In the genomic region with DNA sequence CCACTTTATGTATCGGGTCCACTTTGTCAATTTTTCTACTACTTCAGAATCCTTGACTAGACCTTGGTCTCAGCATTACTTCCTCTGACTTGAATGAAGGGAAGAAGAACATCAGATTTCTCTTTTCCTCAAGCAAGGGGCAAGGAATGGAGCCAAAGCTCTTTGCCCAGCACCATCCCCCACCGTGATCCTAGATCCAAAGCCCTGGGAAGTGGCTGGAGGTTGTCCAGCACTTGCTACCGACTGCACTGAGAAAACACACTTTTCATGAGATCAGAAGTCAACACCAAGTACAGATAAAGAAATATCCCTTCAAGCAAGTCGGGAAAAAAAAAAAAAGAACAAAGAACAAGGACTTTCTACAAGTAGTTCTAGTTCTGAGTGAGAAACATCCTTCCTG, we compare ENCODE assay signal across 19 cellular contexts.
DNase-seq lines count a peak whose midpoint lies in the region; ATAC-seq and TF ChIP-seq lines count a peak whose summit lies in the region.
"Had no signal": no experiment of that assay in that cellular context is flagged by ENCODE, and none has a peak within 500 bp of the region (broad histone marks: within the 10 kb centered on the region; RNA-seq: fewer than 3 reads in every experiment).

No MANE protein-coding gene starts in this region.

- H3K27ac Mint-ChIP-seq in endodermal cell, result peak overlapping the region; percentile 79
- H3K27ac Mint-ChIP-seq: activated naive CD4-positive, alpha-beta T cell treated with anti-CD3 and anti-CD28 coated beads, Interleukin-2, amount 10 ng/mL, durations not matched to agents 7 days and 5 days had no signal

- no peaks in the 10 kb centered on the region for H3K27me3 Mint-ChIP-seq in endodermal cell (ENCODE audit: insufficient read depth)

- H3K9me3 Mint-ChIP-seq in endodermal cell, result no peaks in the 10 kb centered on the region
- H3K9me3 Mint-ChIP-seq: activated naive CD4-positive, alpha-beta T cell treated with anti-CD3 and anti-CD28 coated beads, Interleukin-2, amount 10 ng/mL, durations not matched to agents 7 days and 5 days had no signal

- intact Hi-C loops in lower lobe of right lung (cut with DNase I), result no loop called here
- intact Hi-C loops in stomach (cut with DNase I; ENCODE audit: low total_unique reads), result no loop called here

- TF ChIP-seq EP300 in stomach (IDR thresholded peaks at IDR 0.05), result no peak

- H3K4me1 Mint-ChIP-seq in endodermal cell, result peaks cover 1% of the 10 kb centered on the region

- TF ChIP-seq CTCF in Peyer's patch (IDR thresholded peaks at IDR 0.05), result no peak
- no peak for TF ChIP-seq CTCF in endodermal cell (conservative IDR thresholded peaks at IDR 0.05)
- TF ChIP-seq CTCF in lower lobe of right lung (IDR thresholded peaks at IDR 0.05), result no peak
- TF ChIP-seq CTCF in stomach (IDR thresholded peaks at IDR 0.05), result no peak

- TF ChIP-seq POLR2A in Peyer's patch (IDR thresholded peaks at IDR 0.05), result no peak
- no peak for TF ChIP-seq POLR2A in stomach (IDR thresholded peaks at IDR 0.05)

- peak; percentile 33 to 52 for ATAC-seq in lower lobe of right lung
- no peak for ATAC-seq in GM18502 (IDR thresholded peaks at IDR 0.05; ENCODE audit: poor library complexity, unreplicated experiment)
- ATAC-seq: left colon had no signal

- H3K27me3 ChIP-seq in Peyer's patch (no peaks in the 10 kb centered on the region), endodermal cell (ENCODE audit: control insufficient read depth, insufficient read depth, low read length, poor library complexity, severe bottlenecking) (no peaks in the 10 kb centered on the region), lower lobe of right lung (ENCODE audit: low read depth) (no peaks in the 10 kb centered on the region), stomach (no peaks in the 10 kb centered on the region)
- H3K27me3 ChIP-seq: BE2C, neutrophil had no signal

- H3K4me1 ChIP-seq in Peyer's patch (peaks cover 0 to 8% (median under 1%) of the 10 kb centered on the region in 4 donors), endodermal cell (ENCODE audit: control insufficient read depth, insufficient read depth, low read length) (no peaks in the 10 kb centered on the region), lower lobe of right lung (peaks cover 61% of the 10 kb centered on the region), stomach (peaks cover 11 to 60% (median 41%) of the 10 kb centered on the region in 4 donors)
- H3K4me1 ChIP-seq: BE2C had no signal

- peaks cover 68% of the 10 kb centered on the region for H3K36me3 Mint-ChIP-seq in endodermal cell (ENCODE audit: low read depth)
- H3K36me3 Mint-ChIP-seq: activated naive CD4-positive, alpha-beta T cell treated with anti-CD3 and anti-CD28 coated beads, Interleukin-2, amount 10 ng/mL, durations not matched to agents 7 days and 5 days had no signal

- peak overlapping the region; percentile 39 to 64 (median 44) for H3K27ac ChIP-seq in Peyer's patch
- no peak overlapping the region for H3K27ac ChIP-seq in endodermal cell (ENCODE audit: low read depth, low read length)
- H3K27ac ChIP-seq in lower lobe of right lung, result peak overlapping the region; percentile 70
- peak overlapping the region; percentile 42 to 76 (median 69) for H3K27ac ChIP-seq in stomach
- H3K27ac ChIP-seq: neutrophil had no signal

- no peak overlapping the region for H3K9ac ChIP-seq in endodermal cell (ENCODE audit: extremely low read depth, low read length, poor library complexity, severe bottlenecking)

- WGBS in endodermal cell (ENCODE audit: insufficient coverage in 1 of 2, insufficient read length in 1 of 2), 2 experiments, result 89 to 100% methylated on average over 2 to 4 of the region's 4 CpGs
- WGBS in stomach, 5 donors, result 22 to 33% (median 30%) methylated on average over 4 of the region's 4 CpGs

- H3K9me3 ChIP-seq in Peyer's patch (no peaks in the 10 kb centered on the region), endodermal cell (ENCODE audit: control insufficient read depth, low read length) (no peaks in the 10 kb centered on the region), lower lobe of right lung (no peaks in the 10 kb centered on the region), stomach (no peaks in the 10 kb centered on the region)
- H3K9me3 ChIP-seq: neutrophil had no signal

- no peak overlapping the region for H3K4me3 ChIP-seq in Peyer's patch
- no peak overlapping the region for H3K4me3 ChIP-seq in endodermal cell (ENCODE audit: low read length)
- H3K4me3 ChIP-seq in lower lobe of right lung, result no peak overlapping the region
- H3K4me3 ChIP-seq in stomach, result no peak overlapping the region

- DNase-seq in Peyer's patch (no peak), endodermal cell (no peak), lower lobe of right lung (no peak), stomach (peak; percentile 83), NCI-H1930 (lab: John Stamatoyannopoulos, UW) (no peak), NAMALWA (ENCODE audit: low spot score) (no peak), NCI-H1417 treated with DMSO at 0.1 percent for 48 hours (lab: John Stamatoyannopoulos, UW) (no peak)
- DNase-seq: activated CD8-positive, alpha-beta memory T cell treated with anti-CD3 and anti-CD28 coated beads for 24 hours; activated naive CD4-positive, alpha-beta T cell treated with anti-CD3 and anti-CD28 coated beads, Interleukin-2, amount 10 ng/mL, durations not matched to agents 7 days and 5 days; BE2C; DND-41; glutamatergic neuron; KG1; left colon; NCI-H187; NCI-H748 treated with DMSO at 0.1 percent for 48 hours; T1000 had no signal

- no peak overlapping the region for H3K4me3 Mint-ChIP-seq in endodermal cell
- H3K4me3 Mint-ChIP-seq: activated naive CD4-positive, alpha-beta T cell treated with anti-CD3 and anti-CD28 coated beads, Interleukin-2, amount 10 ng/mL, durations not matched to agents 7 days and 5 days had no signal

- H3K36me3 ChIP-seq in Peyer's patch (peaks cover 0 to 22% (median 0%) of the 10 kb centered on the region in 3 donors), endodermal cell (ENCODE audit: control insufficient read depth, insufficient read depth, low read length) (peaks cover 79% of the 10 kb centered on the region), lower lobe of right lung (peaks cover 17% of the 10 kb centered on the region), stomach (peaks cover 0 to 37% (median 21%) of the 10 kb centered on the region in 4 donors)
- H3K36me3 ChIP-seq: BE2C had no signal
